In genomic region chr18:79999701-80000100, GRCh38 we compare ENCODE assay signal across 2 cellular contexts. TPM values are rescaled to one million over a fixed set of nuclear protein-coding genes. Genes with fewer than 3 reads are reported as not detected.
"Had no signal": no experiment of that assay in that cellular context is flagged by ENCODE, and none has a peak within 500 bp of the region (broad histone marks: within the 10 kb centered on the region; RNA-seq: fewer than 3 reads in every experiment).

No MANE protein-coding gene starts in this region.

RNA-seq across cellular contexts. Expression of gene HSBP1L1, which starts 35.3 kb away (rescaled TPM):
- total RNA-seq: HT1080, K562 had no signal
